18 cellular contexts compared by ENCODE assay signal in the genomic region with DNA sequence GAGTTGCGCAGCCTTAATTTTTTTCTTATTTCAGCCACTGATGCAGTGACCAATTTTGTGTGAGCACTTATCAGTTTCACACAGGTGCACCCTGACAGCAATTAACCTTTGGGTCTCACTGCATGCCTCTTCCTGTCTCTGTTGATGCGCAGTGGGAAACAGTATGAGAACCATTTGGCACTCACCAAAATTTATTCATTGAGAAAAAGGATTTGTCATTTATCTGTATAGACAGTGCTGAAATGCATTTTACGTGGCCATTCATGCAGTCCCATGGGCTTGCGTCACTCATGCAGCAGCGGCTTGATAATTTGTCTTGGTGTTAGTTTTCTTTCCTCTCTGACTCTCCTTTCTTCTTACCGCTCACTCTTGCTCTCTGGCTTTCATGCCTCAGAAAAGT.
DNase-seq lines count a peak whose midpoint lies in the region; ATAC-seq, FAIRE-seq and TF ChIP-seq lines count a peak whose summit lies in the region.
"Had no signal": no experiment of that assay in that cellular context is flagged by ENCODE, and none has a peak within 500 bp of the region (broad histone marks: within the 10 kb centered on the region; RNA-seq: fewer than 3 reads in every experiment).

No MANE protein-coding gene starts in this region.

- H3K9me3 ChIP-seq in endothelial cell of umbilical vein (replicated peaks; ENCODE audit: control insufficient read depth, insufficient read depth, low read length), result no peaks in the 10 kb centered on the region
- no peaks in the 10 kb centered on the region for H3K9me3 ChIP-seq in body of pancreas

- H4K20me1 ChIP-seq in endothelial cell of umbilical vein (replicated peaks; ENCODE audit: control insufficient read depth, extremely low read depth, insufficient read depth, low read length), result no peaks in the 10 kb centered on the region

- peaks cover 79% of the 10 kb centered on the region for H3K4me1 ChIP-seq in endothelial cell of umbilical vein (ENCODE audit: control insufficient read depth, extremely low read depth, insufficient read depth, low read length)
- no peaks in the 10 kb centered on the region for H3K4me1 ChIP-seq in body of pancreas

- dilution Hi-C loops in endothelial cell of umbilical vein (cut with MboI; ENCODE audit: extremely low pct_ligation_motif_present, low sequenced_read_pairs), result no loop called here

- no peaks in the 10 kb centered on the region for H3K9me3 Mint-ChIP-seq in stimulated activated naive B cell treated with anti-CD40 and anti-IgM and Interleukin-4, amounts not matched to agents 10 μg/mL and 1 μg/mL and 100 μg/mL, for 72 hours
- H3K9me3 Mint-ChIP-seq: CD4-positive, alpha-beta memory T cell had no signal

- H3K79me2 ChIP-seq in endothelial cell of umbilical vein (ENCODE audit: control insufficient read depth, insufficient read depth, low read length), result peaks cover 76% of the 10 kb centered on the region

- no peak overlapping the region for H2AFZ ChIP-seq in endothelial cell of umbilical vein (ENCODE audit: low read depth, low read length)
- H2AFZ ChIP-seq: GM23248 had no signal

- TF ChIP-seq POLR2A in endothelial cell of umbilical vein (IDR thresholded peaks at IDR 0.05; ENCODE audit: low read depth, low read length), result no peak
- no peak for TF ChIP-seq POLR2A in body of pancreas (IDR thresholded peaks at IDR 0.05)

- WGBS in body of pancreas, 2 donors, result 54 to 69% methylated on average over 6 of the region's 6 CpGs

- no peak for TF ChIP-seq CTCF in endothelial cell of umbilical vein (IDR thresholded peaks at IDR 0.05; ENCODE audit: extremely low read depth in 1 of 2, insufficient read depth in 1 of 2, low read depth in 1 of 2, low read length in 2 of 2)
- no peak for TF ChIP-seq CTCF in body of pancreas (IDR thresholded peaks at IDR 0.05)

- peak; percentile 75 for FAIRE-seq in endothelial cell of umbilical vein (lab: Jason Lieb, UNC)
- FAIRE-seq: D721Med, RCC 7860 had no signal

- H3K4me3 Mint-ChIP-seq in stimulated activated naive B cell treated with anti-CD40 and anti-IgM and Interleukin-4, amounts not matched to agents 10 μg/mL and 1 μg/mL and 100 μg/mL, for 72 hours, result no peak overlapping the region
- H3K4me3 Mint-ChIP-seq: CD4-positive, alpha-beta memory T cell had no signal

- H3K27ac Mint-ChIP-seq in stimulated activated naive B cell treated with anti-CD40 and anti-IgM and Interleukin-4, amounts not matched to agents 10 μg/mL and 1 μg/mL and 100 μg/mL, for 72 hours, result no peak overlapping the region
- H3K27ac Mint-ChIP-seq: CD4-positive, alpha-beta memory T cell had no signal

- peaks cover 4 to 8% of the 10 kb centered on the region in 2 experiments for H3K36me3 ChIP-seq in endothelial cell of umbilical vein (ENCODE audit: control insufficient read depth in 2 of 2, extremely low read depth in 1 of 2, insufficient read depth in 2 of 2, low read length in 2 of 2)
- H3K36me3 ChIP-seq in body of pancreas (replicated peaks in 1 of 2; ENCODE audit: insufficient read depth in 1 of 2, low read depth in 2 of 2), result no peaks in the 10 kb centered on the region

- ATAC-seq in GM21515 (IDR thresholded peaks at IDR 0.05; ENCODE audit: unreplicated experiment) (no peak), body of pancreas (no peak)
- no peak for ATAC-seq in stimulated activated naive B cell treated with anti-CD40 and anti-IgM and Interleukin-4, amounts not matched to agents 10 μg/mL and 1 μg/mL and 100 μg/mL, for 72 hours (replicated peaks)

- H3K36me3 Mint-ChIP-seq in stimulated activated naive B cell treated with anti-CD40 and anti-IgM and Interleukin-4, amounts not matched to agents 10 μg/mL and 1 μg/mL and 100 μg/mL, for 72 hours, result no peaks in the 10 kb centered on the region
- H3K36me3 Mint-ChIP-seq: CD4-positive, alpha-beta memory T cell had no signal

- H3K27me3 ChIP-seq in endothelial cell of umbilical vein (ENCODE audit: control insufficient read depth in 2 of 2, insufficient read depth in 2 of 2, low read length in 2 of 2), result no peaks in the 10 kb centered on the region
- no peaks in the 10 kb centered on the region for H3K27me3 ChIP-seq in body of pancreas

- no peaks in the 10 kb centered on the region for H3K27me3 Mint-ChIP-seq in stimulated activated naive B cell treated with anti-CD40 and anti-IgM and Interleukin-4, amounts not matched to agents 10 μg/mL and 1 μg/mL and 100 μg/mL, for 72 hours

- CTCF ChIA-PET in endothelial cell of umbilical vein (lab: Charles Lee), result no interaction called here

- peak overlapping the region; percentile 71 for H3K4me2 ChIP-seq in endothelial cell of umbilical vein (ENCODE audit: insufficient read depth, low read length)

- H3K27ac ChIP-seq in endothelial cell of umbilical vein (ENCODE audit: insufficient read depth, low read depth, low read length), result peak overlapping the region; percentile 74
- no peak overlapping the region for H3K27ac ChIP-seq in body of pancreas
- H3K27ac ChIP-seq: GM23248, SK-N-MC had no signal

- BruUV-seq in endothelial cell of umbilical vein (replicated peaks; lab: Mats Ljungman, UMichigan), result no TSS peak

- peak overlapping the region; percentile 59 for H3K9ac ChIP-seq in endothelial cell of umbilical vein (replicated peaks; ENCODE audit: extremely low read depth, insufficient read depth, low read length)
- H3K9ac ChIP-seq: GM23248 had no signal

- H3K4me3 ChIP-seq in endothelial cell of umbilical vein (replicated peaks in 1 of 3; ENCODE audit: insufficient read depth in 1 of 3, low read depth in 1 of 3, low read length in 3 of 3), result peak overlapping the region in 1 of 3 experiments; percentile 25
- H3K4me3 ChIP-seq in body of pancreas, result no peak overlapping the region
- H3K4me3 ChIP-seq: GM23248, SK-N-MC had no signal

- DNase-seq in NCI-H2171 treated with DMSO at 0.1 percent for 48 hours (lab: John Stamatoyannopoulos, UW) (peak; percentile 1), NCI-H2171 (lab: John Stamatoyannopoulos, UW) (no peak), NCI-H69 (lab: John Stamatoyannopoulos, UW) (peak; percentile 39), endothelial cell of umbilical vein (ENCODE audit: low read depth, low spot score) (peak; percentile 83), body of pancreas (no peak), iPS-NIHi11 (ENCODE audit: low spot score) (no peak)
- no peak for DNase-seq in stimulated activated naive B cell treated with anti-CD40 and anti-IgM and Interleukin-4, amounts not matched to agents 10 μg/mL and 1 μg/mL and 100 μg/mL, for 72 hours
- DNase-seq: CD4-positive, alpha-beta memory T cell; DMS79; GM23248; KG1; NCI-H1694 treated with DMSO at 0.1 percent for 48 hours; NCI-H510A treated with DMSO at 0.1 percent for 48 hours; Right ventricle myocardium superior had no signal

- intact Hi-C loops in endothelial cell of umbilical vein (cut with micrococcal nuclease) (loop anchor here (5.0 kb wide), 1 partner anchor 99 kb away; no protein-coding TSS in a partner anchor), body of pancreas (cut with DNase I) (no loop called here)

- H3K4me1 Mint-ChIP-seq in stimulated activated naive B cell treated with anti-CD40 and anti-IgM and Interleukin-4, amounts not matched to agents 10 μg/mL and 1 μg/mL and 100 μg/mL, for 72 hours, result no peaks in the 10 kb centered on the region
- H3K4me1 Mint-ChIP-seq: CD4-positive, alpha-beta memory T cell had no signal

- H3K9me1 ChIP-seq in endothelial cell of umbilical vein (replicated peaks; ENCODE audit: control insufficient read depth, extremely low read depth, insufficient read depth, low read length), result no peaks in the 10 kb centered on the region

- POLR2A ChIA-PET in endothelial cell of umbilical vein (lab: Charles Lee), result no interaction called here

TF ChIP-seq in endothelial cell of umbilical vein, 7 proteins besides CTCF, POLR2A, EP300 and RAD21:
- peak; percentile 2 for TF ChIP-seq JUN (IDR thresholded peaks at IDR 0.05; ENCODE audit: borderline replicate concordance, insufficient read depth, insufficient read length, low read depth)
- TF ChIP-seq GATA2 (IDR thresholded peaks at IDR 0.05; ENCODE audit: insufficient read depth, insufficient read length, low read depth, low read length), result peak; percentile 33
- no peak for TF ChIP-seq MYC (IDR thresholded peaks at IDR 0.05; ENCODE audit: low read depth, low read length)
- TF ChIP-seq FOS (IDR thresholded peaks at IDR 0.05; ENCODE audit: borderline replicate concordance, insufficient read depth, low read length), result no peak

Comparison
In these comparisons a context has a peak if more than half of its experiments do, and no peak if none do; other contexts are left out.
1. DNase-seq: peak in NCI-H2171 treated with DMSO at 0.1 percent for 48 hours (single experiment), NCI-H69 (single experiment) and endothelial cell of umbilical vein (single experiment); none in NCI-H2171 (single experiment), body of pancreas (0 of 4), stimulated activated naive B cell treated with anti-CD40 and anti-IgM and Interleukin-4, amounts not matched to agents 10 μg/mL and 1 μg/mL and 100 μg/mL, for 72 hours (single experiment) and iPS-NIHi11 (single experiment).